Comparison of ENCODE assay signal across 1 cellular context in the genomic region with DNA sequence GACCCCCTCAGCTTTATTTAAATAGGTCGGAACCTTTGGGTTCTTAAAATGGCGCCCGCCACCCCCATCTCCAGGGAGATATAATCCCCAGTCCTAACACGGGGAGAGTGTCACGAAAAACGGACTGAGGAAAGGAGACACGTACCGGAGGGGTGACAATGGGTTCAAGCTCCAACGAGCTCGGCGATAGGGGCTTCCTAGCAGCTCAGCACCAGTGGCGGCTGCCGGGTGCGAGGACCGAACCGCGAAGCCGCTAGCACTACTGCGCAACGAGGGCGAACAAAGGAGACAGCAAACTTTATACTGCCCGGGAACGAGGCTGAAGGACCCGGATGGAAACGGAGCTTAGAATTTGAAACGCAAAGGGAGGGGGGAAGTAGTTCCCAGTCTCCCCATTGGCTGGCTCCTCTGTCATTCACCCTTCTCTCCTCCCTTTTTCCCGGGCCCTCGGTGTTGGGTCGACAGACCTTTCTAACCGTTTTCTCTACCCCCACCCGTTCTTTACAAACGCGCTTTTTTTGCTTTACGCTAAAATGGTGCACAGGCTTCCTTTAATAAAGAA.
A peak's percentile ranks its signal among the peaks of the same experiment; 100 is the strongest.
TF ChIP-seq lines count a peak whose summit lies in the region.

A gene (minus strand): TSS at position 274 of the 562 bp plus-strand sequence. CDS start 1,298 bp downstream, outside the sequence.

TF ChIP-seq in K562, 482 proteins besides CTCF, POLR2A, EP300 and RAD21 (continued from another document and continues in another):
- TF ChIP-seq, protein P1, sequence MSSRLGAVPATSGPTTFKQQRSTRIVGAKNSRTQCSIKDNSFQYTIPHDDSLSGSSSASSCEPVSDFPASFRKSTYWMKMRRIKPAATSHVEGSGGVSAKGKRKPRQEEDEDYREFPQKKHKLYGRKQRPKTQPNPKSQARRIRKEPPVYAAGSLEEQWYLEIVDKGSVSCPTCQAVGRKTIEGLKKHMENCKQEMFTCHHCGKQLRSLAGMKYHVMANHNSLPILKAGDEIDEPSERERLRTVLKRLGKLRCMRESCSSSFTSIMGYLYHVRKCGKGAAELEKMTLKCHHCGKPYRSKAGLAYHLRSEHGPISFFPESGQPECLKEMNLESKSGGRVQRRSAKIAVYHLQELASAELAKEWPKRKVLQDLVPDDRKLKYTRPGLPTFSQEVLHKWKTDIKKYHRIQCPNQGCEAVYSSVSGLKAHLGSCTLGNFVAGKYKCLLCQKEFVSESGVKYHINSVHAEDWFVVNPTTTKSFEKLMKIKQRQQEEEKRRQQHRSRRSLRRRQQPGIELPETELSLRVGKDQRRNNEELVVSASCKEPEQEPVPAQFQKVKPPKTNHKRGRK (tag; IDR thresholded peaks at IDR 0.05) = no peak
- TF ChIP-seq HNRNPH1 (optimal IDR thresholded peaks at IDR 0.05; ENCODE audit: low read depth, low read length) (no peak), THRAP3 (IDR thresholded peaks at IDR 0.05; ENCODE audit: borderline replicate concordance) (no peak), BCL6 (CRISPR knock-in tag; IDR thresholded peaks at IDR 0.05) (no peak), ZNF586 (CRISPR knock-in tag; conservative IDR thresholded peaks at IDR 0.05) (no peak), SP2 (IDR thresholded peaks at IDR 0.05; ENCODE audit: extremely low read depth, low read depth, low read length, poor library complexity, severe bottlenecking) (peak; percentile 67), ZNF766 (CRISPR knock-in tag; conservative IDR thresholded peaks at IDR 0.05) (no peak), ZNF133 (CRISPR knock-in tag; IDR thresholded peaks at IDR 0.05) (no peak), RFX5 (IDR thresholded peaks at IDR 0.05; ENCODE audit: low read depth, low read length) (no peak), ZNF263 (CRISPR knock-in tag; IDR thresholded peaks at IDR 0.05; ENCODE audit: borderline replicate concordance) (peak; percentile 29; the same call in 1 of the 2 replicates), ZKSCAN1 (IDR thresholded peaks at IDR 0.05; ENCODE audit: low read depth, low read length) (no peak), SLC30A9 (CRISPR knock-in tag; IDR thresholded peaks at IDR 0.05) (no peak), PURB (CRISPR knock-in tag; IDR thresholded peaks at IDR 0.05; ENCODE audit: low read depth) (no peak), YBX1 (IDR thresholded peaks at IDR 0.05) (no peak), PHF8 (IDR thresholded peaks at IDR 0.05; ENCODE audit: borderline replicate concordance, low read length) (peak; percentile 97), WHSC1 (IDR thresholded peaks at IDR 0.05; ENCODE audit: low read length) (no peak), HDAC1 (IDR thresholded peaks at IDR 0.05) (peak in 1 of 2 experiments; percentile 63; a peak in 2 of 4 replicates), COPS2 (conservative IDR thresholded peaks at IDR 0.05) (no peak), ZNF717 (CRISPR knock-in tag; IDR thresholded peaks at IDR 0.05) (no peak), ZNF239 (CRISPR knock-in tag; IDR thresholded peaks at IDR 0.05) (no peak), SAFB (IDR thresholded peaks at IDR 0.05; ENCODE audit: borderline replicate concordance, low read depth, low read length) (no peak), HDGF (IDR thresholded peaks at IDR 0.05) (no peak), ZNF695 (CRISPR knock-in tag; IDR thresholded peaks at IDR 0.05) (no peak), RFX7 (CRISPR knock-in tag; IDR thresholded peaks at IDR 0.05) (no peak), RBM17 (IDR thresholded peaks at IDR 0.05; ENCODE audit: borderline replicate concordance, low read depth, low read length) (no peak), SREBF1 (IDR thresholded peaks at IDR 0.05; ENCODE audit: borderline replicate concordance, low read depth, low read length) (no peak), L3MBTL2 (IDR thresholded peaks at IDR 0.05) (peak; percentile 59; the same call in 1 of the 2 replicates), LEF1 (IDR thresholded peaks at IDR 0.05) (no peak), POLR2B (IDR thresholded peaks at IDR 0.05; ENCODE audit: low read depth, partially characterized antibody) (peak; percentile 99), CBX2 (IDR thresholded peaks at IDR 0.05; ENCODE audit: insufficient read depth, low read length, poor library complexity, severe bottlenecking) (no peak), RBM14 (IDR thresholded peaks at IDR 0.05; ENCODE audit: borderline replicate concordance, insufficient read depth, low read depth, low read length) (no peak), TRIM24 (IDR thresholded peaks at IDR 0.05) (no peak), ZNF3 (CRISPR knock-in tag; IDR thresholded peaks at IDR 0.05) (no peak), CBX3 (IDR thresholded peaks at IDR 0.05; ENCODE audit: borderline replicate concordance in 1 of 2, low read length in 2 of 2) (0 out of 3 replicates have a peak, but pooled peaks of 1 of the 2 experiments have one; percentile 26), CHD1 (IDR thresholded peaks at IDR 0.05; ENCODE audit: low read length) (peak; percentile 70), JUNB (CRISPR knock-in tag; conservative IDR thresholded peaks at IDR 0.05) (no peak), ELF1 (tag; IDR thresholded peaks at IDR 0.05) (peak; percentile 69)
- TF ChIP-seq, protein P2, sequence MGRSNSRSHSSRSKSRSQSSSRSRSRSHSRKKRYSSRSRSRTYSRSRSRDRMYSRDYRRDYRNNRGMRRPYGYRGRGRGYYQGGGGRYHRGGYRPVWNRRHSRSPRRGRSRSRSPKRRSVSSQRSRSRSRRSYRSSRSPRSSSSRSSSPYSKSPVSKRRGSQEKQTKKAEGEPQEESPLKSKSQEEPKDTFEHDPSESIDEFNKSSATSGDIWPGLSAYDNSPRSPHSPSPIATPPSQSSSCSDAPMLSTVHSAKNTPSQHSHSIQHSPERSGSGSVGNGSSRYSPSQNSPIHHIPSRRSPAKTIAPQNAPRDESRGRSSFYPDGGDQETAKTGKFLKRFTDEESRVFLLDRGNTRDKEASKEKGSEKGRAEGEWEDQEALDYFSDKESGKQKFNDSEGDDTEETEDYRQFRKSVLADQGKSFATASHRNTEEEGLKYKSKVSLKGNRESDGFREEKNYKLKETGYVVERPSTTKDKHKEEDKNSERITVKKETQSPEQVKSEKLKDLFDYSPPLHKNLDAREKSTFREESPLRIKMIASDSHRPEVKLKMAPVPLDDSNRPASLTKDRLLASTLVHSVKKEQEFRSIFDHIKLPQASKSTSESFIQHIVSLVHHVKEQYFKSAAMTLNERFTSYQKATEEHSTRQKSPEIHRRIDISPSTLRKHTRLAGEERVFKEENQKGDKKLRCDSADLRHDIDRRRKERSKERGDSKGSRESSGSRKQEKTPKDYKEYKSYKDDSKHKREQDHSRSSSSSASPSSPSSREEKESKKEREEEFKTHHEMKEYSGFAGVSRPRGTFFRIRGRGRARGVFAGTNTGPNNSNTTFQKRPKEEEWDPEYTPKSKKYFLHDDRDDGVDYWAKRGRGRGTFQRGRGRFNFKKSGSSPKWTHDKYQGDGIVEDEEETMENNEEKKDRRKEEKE (IDR thresholded peaks at IDR 0.05; ENCODE audit: borderline replicate concordance in 1 of 2, control insufficient read depth in 1 of 2, low read depth in 2 of 2, low read length in 1 of 2) = no peak
- TF ChIP-seq, protein P3, sequence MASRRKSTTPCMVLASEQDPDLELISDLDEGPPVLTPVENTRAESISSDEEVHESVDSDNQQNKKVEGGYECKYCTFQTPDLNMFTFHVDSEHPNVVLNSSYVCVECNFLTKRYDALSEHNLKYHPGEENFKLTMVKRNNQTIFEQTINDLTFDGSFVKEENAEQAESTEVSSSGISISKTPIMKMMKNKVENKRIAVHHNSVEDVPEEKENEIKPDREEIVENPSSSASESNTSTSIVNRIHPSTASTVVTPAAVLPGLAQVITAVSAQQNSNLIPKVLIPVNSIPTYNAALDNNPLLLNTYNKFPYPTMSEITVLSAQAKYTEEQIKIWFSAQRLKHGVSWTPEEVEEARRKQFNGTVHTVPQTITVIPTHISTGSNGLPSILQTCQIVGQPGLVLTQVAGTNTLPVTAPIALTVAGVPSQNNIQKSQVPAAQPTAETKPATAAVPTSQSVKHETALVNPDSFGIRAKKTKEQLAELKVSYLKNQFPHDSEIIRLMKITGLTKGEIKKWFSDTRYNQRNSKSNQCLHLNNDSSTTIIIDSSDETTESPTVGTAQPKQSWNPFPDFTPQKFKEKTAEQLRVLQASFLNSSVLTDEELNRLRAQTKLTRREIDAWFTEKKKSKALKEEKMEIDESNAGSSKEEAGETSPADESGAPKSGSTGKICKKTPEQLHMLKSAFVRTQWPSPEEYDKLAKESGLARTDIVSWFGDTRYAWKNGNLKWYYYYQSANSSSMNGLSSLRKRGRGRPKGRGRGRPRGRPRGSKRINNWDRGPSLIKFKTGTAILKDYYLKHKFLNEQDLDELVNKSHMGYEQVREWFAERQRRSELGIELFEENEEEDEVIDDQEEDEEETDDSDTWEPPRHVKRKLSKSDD (conservative IDR thresholded peaks at IDR 0.05; ENCODE audit: low read length) = peak; percentile 56; the same call in 1 of the 2 replicates
- TF ChIP-seq, protein P4, sequence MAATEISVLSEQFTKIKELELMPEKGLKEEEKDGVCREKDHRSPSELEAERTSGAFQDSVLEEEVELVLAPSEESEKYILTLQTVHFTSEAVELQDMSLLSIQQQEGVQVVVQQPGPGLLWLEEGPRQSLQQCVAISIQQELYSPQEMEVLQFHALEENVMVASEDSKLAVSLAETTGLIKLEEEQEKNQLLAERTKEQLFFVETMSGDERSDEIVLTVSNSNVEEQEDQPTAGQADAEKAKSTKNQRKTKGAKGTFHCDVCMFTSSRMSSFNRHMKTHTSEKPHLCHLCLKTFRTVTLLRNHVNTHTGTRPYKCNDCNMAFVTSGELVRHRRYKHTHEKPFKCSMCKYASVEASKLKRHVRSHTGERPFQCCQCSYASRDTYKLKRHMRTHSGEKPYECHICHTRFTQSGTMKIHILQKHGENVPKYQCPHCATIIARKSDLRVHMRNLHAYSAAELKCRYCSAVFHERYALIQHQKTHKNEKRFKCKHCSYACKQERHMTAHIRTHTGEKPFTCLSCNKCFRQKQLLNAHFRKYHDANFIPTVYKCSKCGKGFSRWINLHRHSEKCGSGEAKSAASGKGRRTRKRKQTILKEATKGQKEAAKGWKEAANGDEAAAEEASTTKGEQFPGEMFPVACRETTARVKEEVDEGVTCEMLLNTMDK (IDR thresholded peaks at IDR 0.05; ENCODE audit: borderline replicate concordance, insufficient read depth, low read depth, low read length, poor library complexity, severe bottlenecking) = no peak
- TF ChIP-seq, protein P5, sequence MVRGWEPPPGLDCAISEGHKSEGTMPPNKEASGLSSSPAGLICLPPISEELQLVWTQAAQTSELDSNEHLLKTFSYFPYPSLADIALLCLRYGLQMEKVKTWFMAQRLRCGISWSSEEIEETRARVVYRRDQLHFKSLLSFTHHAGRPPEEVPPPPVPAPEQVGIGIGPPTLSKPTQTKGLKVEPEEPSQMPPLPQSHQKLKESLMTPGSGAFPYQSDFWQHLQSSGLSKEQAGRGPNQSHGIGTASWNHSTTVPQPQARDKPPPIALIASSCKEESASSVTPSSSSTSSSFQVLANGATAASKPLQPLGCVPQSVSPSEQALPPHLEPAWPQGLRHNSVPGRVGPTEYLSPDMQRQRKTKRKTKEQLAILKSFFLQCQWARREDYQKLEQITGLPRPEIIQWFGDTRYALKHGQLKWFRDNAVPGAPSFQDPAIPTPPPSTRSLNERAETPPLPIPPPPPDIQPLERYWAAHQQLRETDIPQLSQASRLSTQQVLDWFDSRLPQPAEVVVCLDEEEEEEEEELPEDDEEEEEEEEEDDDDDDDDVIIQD (CRISPR knock-in tag; IDR thresholded peaks at IDR 0.05) = no peak
- TF ChIP-seq, protein P6, sequence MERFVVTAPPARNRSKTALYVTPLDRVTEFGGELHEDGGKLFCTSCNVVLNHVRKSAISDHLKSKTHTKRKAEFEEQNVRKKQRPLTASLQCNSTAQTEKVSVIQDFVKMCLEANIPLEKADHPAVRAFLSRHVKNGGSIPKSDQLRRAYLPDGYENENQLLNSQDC (CRISPR knock-in tag; IDR thresholded peaks at IDR 0.05) = no peak
- TF ChIP-seq, protein P7, sequence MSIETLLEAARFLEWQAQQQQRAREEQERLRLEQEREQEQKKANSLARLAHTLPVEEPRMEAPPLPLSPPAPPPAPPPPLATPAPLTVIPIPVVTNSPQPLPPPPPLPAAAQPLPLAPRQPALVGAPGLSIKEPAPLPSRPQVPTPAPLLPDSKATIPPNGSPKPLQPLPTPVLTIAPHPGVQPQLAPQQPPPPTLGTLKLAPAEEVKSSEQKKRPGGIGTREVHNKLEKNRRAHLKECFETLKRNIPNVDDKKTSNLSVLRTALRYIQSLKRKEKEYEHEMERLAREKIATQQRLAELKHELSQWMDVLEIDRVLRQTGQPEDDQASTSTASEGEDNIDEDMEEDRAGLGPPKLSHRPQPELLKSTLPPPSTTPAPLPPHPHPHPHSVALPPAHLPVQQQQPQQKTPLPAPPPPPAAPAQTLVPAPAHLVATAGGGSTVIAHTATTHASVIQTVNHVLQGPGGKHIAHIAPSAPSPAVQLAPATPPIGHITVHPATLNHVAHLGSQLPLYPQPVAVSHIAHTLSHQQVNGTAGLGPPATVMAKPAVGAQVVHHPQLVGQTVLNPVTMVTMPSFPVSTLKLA (conservative IDR thresholded peaks at IDR 0.05) = peak in 1 of 2 experiments; percentile 57; a peak in 2 of 4 replicates
- TF ChIP-seq, protein P8, sequence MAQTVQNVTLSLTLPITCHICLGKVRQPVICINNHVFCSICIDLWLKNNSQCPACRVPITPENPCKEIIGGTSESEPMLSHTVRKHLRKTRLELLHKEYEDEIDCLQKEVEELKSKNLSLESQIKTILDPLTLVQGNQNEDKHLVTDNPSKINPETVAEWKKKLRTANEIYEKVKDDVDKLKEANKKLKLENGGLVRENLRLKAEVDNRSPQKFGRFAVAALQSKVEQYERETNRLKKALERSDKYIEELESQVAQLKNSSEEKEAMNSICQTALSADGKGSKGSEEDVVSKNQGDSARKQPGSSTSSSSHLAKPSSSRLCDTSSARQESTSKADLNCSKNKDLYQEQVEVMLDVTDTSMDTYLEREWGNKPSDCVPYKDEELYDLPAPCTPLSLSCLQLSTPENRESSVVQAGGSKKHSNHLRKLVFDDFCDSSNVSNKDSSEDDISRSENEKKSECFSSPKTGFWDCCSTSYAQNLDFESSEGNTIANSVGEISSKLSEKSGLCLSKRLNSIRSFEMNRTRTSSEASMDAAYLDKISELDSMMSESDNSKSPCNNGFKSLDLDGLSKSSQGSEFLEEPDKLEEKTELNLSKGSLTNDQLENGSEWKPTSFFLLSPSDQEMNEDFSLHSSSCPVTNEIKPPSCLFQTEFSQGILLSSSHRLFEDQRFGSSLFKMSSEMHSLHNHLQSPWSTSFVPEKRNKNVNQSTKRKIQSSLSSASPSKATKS (CRISPR knock-in tag; IDR thresholded peaks at IDR 0.05) = no peak
- TF ChIP-seq, protein P9, sequence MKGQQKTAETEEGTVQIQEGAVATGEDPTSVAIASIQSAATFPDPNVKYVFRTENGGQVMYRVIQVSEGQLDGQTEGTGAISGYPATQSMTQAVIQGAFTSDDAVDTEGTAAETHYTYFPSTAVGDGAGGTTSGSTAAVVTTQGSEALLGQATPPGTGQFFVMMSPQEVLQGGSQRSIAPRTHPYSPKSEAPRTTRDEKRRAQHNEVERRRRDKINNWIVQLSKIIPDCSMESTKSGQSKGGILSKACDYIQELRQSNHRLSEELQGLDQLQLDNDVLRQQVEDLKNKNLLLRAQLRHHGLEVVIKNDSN (CRISPR knock-in tag; IDR thresholded peaks at IDR 0.05) = no peak
